In genomic region chr11:67356867-67357561, GRCh38 we compare ENCODE assay signal across 8 cellular contexts. TPM values are rescaled to one million over a fixed set of nuclear protein-coding genes. Genes with fewer than 3 reads are reported as not detected.
DNase-seq lines count a peak whose midpoint lies in the region; ATAC-seq, FAIRE-seq and TF ChIP-seq lines count a peak whose summit lies in the region.

No MANE protein-coding gene starts in this region.

- no peak overlapping the region for H3K4me3 ChIP-seq in A549
- H3K4me3 ChIP-seq in WI38 (ENCODE audit: low read depth, low read length): no peak overlapping the region

- H3K27ac ChIP-seq in A549 (peak overlapping the region; percentile 93 to 98), layer of hippocampus (ENCODE audit: low read depth, low read length) (peak overlapping the region; percentile 24)

- no peak for FAIRE-seq in A549 (lab: Jason Lieb, UNC)

- POLR2A ChIA-PET in A549 (lab: Yijun Ruan, JAX): interaction anchor here (0.6 to 8.3 kb wide), 6 partner anchors 11 to 117 kb away, joined by 3 to 172 read pairs (median 6); partner anchors contain the start of genes CLCF1, PPP1CA and RAD9A

- CTCF ChIA-PET in A549 (lab: Yijun Ruan, JAX): interaction anchor here (0.6 to 20.0 kb wide), 14 partner anchors 9 to 559 kb away, joined by 3 to 1913 read pairs (median 4); partner anchors contain the start of genes CLCF1, PPP1CA, PTPRCAP and RAD9A

- no peak overlapping the region for H3K4me3 Mint-ChIP-seq in central memory CD8-positive, alpha-beta T cell

- 0% methylated on average over 2 of the region's 3 CpGs for WGBS in A549 (ENCODE audit: missing lambda C conversion rate)

- H3K27ac Mint-ChIP-seq in central memory CD8-positive, alpha-beta T cell (ENCODE audit: low read depth): peak overlapping the region; percentile 56

- H3K9me3 ChIP-seq in A549: no peaks in the 10 kb centered on the region

- ATAC-seq in A549: peak; percentile 5 to 26; a peak in 5 of 6 replicates
- no peak for ATAC-seq in central memory CD8-positive, alpha-beta T cell (replicated peaks; ENCODE audit: extremely low read depth, poor library complexity, severe bottlenecking)
- no peak for ATAC-seq in GM19035 (IDR thresholded peaks at IDR 0.05; ENCODE audit: unreplicated experiment)

- no peak for TF ChIP-seq EP300 in A549 (IDR thresholded peaks at IDR 0.05)

- TF ChIP-seq RAD21 in A549 (conservative IDR thresholded peaks at IDR 0.05 in 1 of 2, IDR thresholded peaks at IDR 0.05 in 1 of 2): peak; percentile 98

- H3K4me2 ChIP-seq in A549: peak overlapping the region; percentile 93

- no peak for TF ChIP-seq POLR2A in A549 (IDR thresholded peaks at IDR 0.05; ENCODE audit: low read length)

- H3K4me1 ChIP-seq in A549: peaks cover 70% of the 10 kb centered on the region

- H3K36me3 Mint-ChIP-seq in central memory CD8-positive, alpha-beta T cell (ENCODE audit: insufficient read depth): peaks cover 7% of the 10 kb centered on the region

- peak; percentile 95 for TF ChIP-seq CTCF in A549 (IDR thresholded peaks at IDR 0.05)
- peak; percentile 91 for TF ChIP-seq CTCF in GM12874 (IDR thresholded peaks at IDR 0.05; ENCODE audit: insufficient read depth, low read depth, low read length)
- TF ChIP-seq CTCF in WI38 (IDR thresholded peaks at IDR 0.05; ENCODE audit: low read depth, low read length): peak; percentile 92

- no peaks in the 10 kb centered on the region for H3K27me3 ChIP-seq in layer of hippocampus (ENCODE audit: control insufficient read depth, insufficient read depth, low read length)

- H3K27me3 Mint-ChIP-seq in central memory CD8-positive, alpha-beta T cell: no peaks in the 10 kb centered on the region

- H3K9me3 Mint-ChIP-seq in central memory CD8-positive, alpha-beta T cell: no peaks in the 10 kb centered on the region

- DNase-seq in A549 (ENCODE audit: low read depth in 1 of 2, low spot score in 1 of 2) (peak; percentile 80 to 90), NCI-H2171 treated with DMSO at 0.1 percent for 48 hours (lab: John Stamatoyannopoulos, UW) (peak; percentile 59)
- peak; percentile 59 to 62 for DNase-seq in central memory CD8-positive, alpha-beta T cell (ENCODE audit: low spot score in 2 of 2)
- peak; percentile 50 to 67 for DNase-seq in stimulated activated CD4-positive, alpha-beta T cell treated with anti-CD3 and anti-CD28 coated beads, Interleukin-2, amount 100 ng/mL, for 48 hours

- peaks cover 47% of the 10 kb centered on the region for H3K4me1 Mint-ChIP-seq in central memory CD8-positive, alpha-beta T cell

TF ChIP-seq in A549, 52 proteins besides CTCF, POLR2A, EP300 and RAD21:
- peak; percentile 71; the same call in 1 of the 2 replicates for TF ChIP-seq PBX3 (IDR thresholded peaks at IDR 0.05)
- no peak for TF ChIP-seq NFE2L2 (conservative IDR thresholded peaks at IDR 0.05; ENCODE audit: low read length)
- TF ChIP-seq ESRRA (IDR thresholded peaks at IDR 0.05; ENCODE audit: borderline replicate concordance, low read length): peak; percentile 66; the same call in 1 of the 2 replicates
- no peak for TF ChIP-seq FOSL2 (IDR thresholded peaks at IDR 0.05)
- peak; percentile 19; the same call in 1 of the 2 replicates for TF ChIP-seq FOSL2 (CRISPR knock-in tag; IDR thresholded peaks at IDR 0.05)
- peak; percentile 97 for TF ChIP-seq SMC3 (IDR thresholded peaks at IDR 0.05)
- TF ChIP-seq TFCP2L1 (CRISPR knock-in tag; IDR thresholded peaks at IDR 0.05): 0 out of 2 replicates have a peak, but pooled peaks have one; percentile 10
- peak; percentile 63 for TF ChIP-seq MAX (IDR thresholded peaks at IDR 0.05)
- no peak for TF ChIP-seq ZNF302 (CRISPR knock-in tag; IDR thresholded peaks at IDR 0.05)
- TF ChIP-seq RARB (CRISPR knock-in tag; IDR thresholded peaks at IDR 0.05): peak; percentile 38; the same call in 1 of the 2 replicates
TF ChIP-seq in A549: peak in this region for 7.

RNA-seq across cellular contexts. Expression of gene POLD4, which starts 3.7 kb away (rescaled TPM):
- polyA plus RNA-seq in A549 (2011; rRNA removed) (140 and 157 TPM in 2 replicates), A549 (2017; fragmentation: RNase III; extraction: RNeasy Plus Mini Kit Qiagen cat#74134 plus additional on column Dnase treatment) (131 to 159 TPM (median 148 TPM) in 3 replicates)
- polyA plus RNA-seq in A549 (2012; cell fraction: cytosol; rRNA removed): 213 and 248 TPM in 2 replicates
- 283 and 303 TPM in 2 replicates for polyA plus RNA-seq in A549 (2012; cell fraction: nucleus; rRNA removed)
- 45.2 and 61.1 TPM in 2 replicates for polyA minus RNA-seq in A549 (2011; rRNA and poly(A)+ RNA removed)

RNA-seq across cellular contexts. Expression of gene CLCF1, which starts 16.4 kb away (rescaled TPM):
- 23.9 and 25.8 TPM in 2 replicates for polyA plus RNA-seq in A549 (2011; rRNA removed)
- polyA plus RNA-seq in A549 (2012; cell fraction: cytosol; rRNA removed): 75.7 and 103 TPM in 2 replicates
- 204 and 212 TPM in 2 replicates for polyA plus RNA-seq in A549 (2012; cell fraction: nucleus; rRNA removed)
- polyA plus RNA-seq in A549 (2017; fragmentation: RNase III; extraction: RNeasy Plus Mini Kit Qiagen cat#74134 plus additional on column Dnase treatment): 31.0 to 37.1 TPM (median 36.0 TPM) in 3 replicates
- 14.6 and 17.5 TPM in 2 replicates for polyA minus RNA-seq in A549 (2011; rRNA and poly(A)+ RNA removed)

RNA-seq across cellular contexts. Expression of gene RAD9A, which starts 34.8 kb away (rescaled TPM):
- polyA plus RNA-seq in A549 (2011; rRNA removed) (19.0 and 19.6 TPM in 2 replicates), A549 (2017; fragmentation: RNase III; extraction: RNeasy Plus Mini Kit Qiagen cat#74134 plus additional on column Dnase treatment) (41.6 to 43.7 TPM (median 43.0 TPM) in 3 replicates)
- 56.6 and 74.8 TPM in 2 replicates for polyA plus RNA-seq in A549 (2012; cell fraction: cytosol; rRNA removed)
- 286 and 297 TPM in 2 replicates for polyA plus RNA-seq in A549 (2012; cell fraction: nucleus; rRNA removed)
- polyA minus RNA-seq in A549 (2011; rRNA and poly(A)+ RNA removed): 12.8 and 14.6 TPM in 2 replicates

RNA-seq across cellular contexts. Expression of gene PPP1CA, which starts 44.6 kb away (rescaled TPM):
- 174 and 178 TPM in 2 replicates for polyA plus RNA-seq in A549 (2011; rRNA removed)
- polyA plus RNA-seq in A549 (2012; cell fraction: cytosol; rRNA removed): 405 and 423 TPM in 2 replicates
- polyA plus RNA-seq in A549 (2012; cell fraction: nucleus; rRNA removed): 324 and 334 TPM in 2 replicates
- 200 to 208 TPM (median 205 TPM) in 3 replicates for polyA plus RNA-seq in A549 (2017; fragmentation: RNase III; extraction: RNeasy Plus Mini Kit Qiagen cat#74134 plus additional on column Dnase treatment)
- 239 and 243 TPM in 2 replicates for polyA minus RNA-seq in A549 (2011; rRNA and poly(A)+ RNA removed)

RNA-seq across cellular contexts. Expression of gene TBC1D10C, which starts 46.9 kb away (rescaled TPM):
- polyA plus RNA-seq in A549 (2011; rRNA removed) (not detected in 2 replicates), A549 (2017; fragmentation: RNase III; extraction: RNeasy Plus Mini Kit Qiagen cat#74134 plus additional on column Dnase treatment) (0.08 TPM in 1 of 3 replicates, not detected in the others)
- polyA plus RNA-seq in A549 (2012; cell fraction: cytosol; rRNA removed): 0.06 TPM in 1 of 2 replicates, not detected in the other
- polyA plus RNA-seq in A549 (2012; cell fraction: nucleus; rRNA removed): 0.28 TPM in 1 of 2 replicates, not detected in the other
- not detected in 2 replicates for polyA minus RNA-seq in A549 (2011; rRNA and poly(A)+ RNA removed)

Comparison
In these comparisons a context has a peak if more than half of its experiments do, and no peak if none do; other contexts are left out.
1. ATAC-seq: peak in A549 (2 of 2); none in central memory CD8-positive, alpha-beta T cell (single experiment) and GM19035 (single experiment).
2. Peak in every context shown above with its lines, with median percentiles within 50 percentile points of each other: DNase-seq and CTCF ChIP-seq.